Comparison of ENCODE assay signal across 10 cellular contexts in the genomic region with DNA sequence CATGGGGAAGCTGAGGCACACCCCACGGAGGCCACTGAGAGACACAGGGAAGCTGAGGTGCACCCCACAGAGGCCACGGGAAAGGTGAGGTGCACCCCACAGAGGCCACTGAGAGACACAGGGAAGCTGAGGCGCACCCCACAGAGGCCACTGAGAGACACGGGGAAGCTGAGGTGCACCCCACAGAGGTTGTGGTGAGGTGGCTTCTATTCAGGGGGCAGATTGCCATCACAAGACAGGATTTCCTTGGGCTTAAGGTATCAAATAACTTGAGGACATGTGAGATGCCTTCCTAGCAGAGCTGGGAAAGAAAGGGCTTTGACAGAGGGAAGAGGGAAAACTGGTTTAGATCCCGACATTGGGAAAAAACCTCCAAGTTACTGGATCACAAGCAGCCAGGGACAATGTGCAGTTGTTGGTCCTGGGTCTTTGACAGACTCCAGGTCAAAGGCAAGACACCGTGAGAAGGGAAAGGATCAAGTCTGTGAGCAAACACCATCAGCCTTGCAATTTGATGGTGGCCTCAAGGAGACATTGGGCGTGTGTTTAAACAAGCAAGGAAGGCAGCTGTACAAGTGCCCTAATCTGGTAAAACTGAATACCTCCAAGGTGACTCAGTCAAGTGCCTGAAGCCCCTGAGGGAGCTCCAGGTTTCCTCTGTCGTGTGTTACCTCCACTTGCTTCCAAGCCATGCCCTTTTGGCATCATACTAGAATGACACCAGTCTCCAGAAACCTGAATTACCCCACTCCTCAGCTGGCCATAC.
DNase-seq lines count a peak whose midpoint lies in the region; ATAC-seq and TF ChIP-seq lines count a peak whose summit lies in the region.
"Had no signal": no experiment of that assay in that cellular context is flagged by ENCODE, and none has a peak within 500 bp of the region (broad histone marks: within the 10 kb centered on the region; RNA-seq: fewer than 3 reads in every experiment).

No MANE protein-coding gene starts in this region.

- H3K27ac ChIP-seq in left lung (peak overlapping the region; percentile 64 to 79), upper lobe of right lung (peak overlapping the region; percentile 47)
- H3K27ac ChIP-seq: cardiac muscle cell had no signal

- no peak overlapping the region for H3K4me3 ChIP-seq in left lung
- H3K4me3 ChIP-seq in upper lobe of right lung: no peak overlapping the region
- H3K4me3 ChIP-seq: cardiac muscle cell had no signal

- H3K4me1 ChIP-seq in left lung: peaks cover 17 to 30% of the 10 kb centered on the region in 2 donors
- H3K4me1 ChIP-seq in upper lobe of right lung: peaks cover 19% of the 10 kb centered on the region

- intact Hi-C loops in left lung (cut with DNase I): no loop called here
- intact Hi-C loops in upper lobe of right lung (cut with DNase I): no loop called here

- H3K27me3 ChIP-seq in left lung: no peaks in the 10 kb centered on the region
- H3K27me3 ChIP-seq in upper lobe of right lung: no peaks in the 10 kb centered on the region
- H3K27me3 ChIP-seq: cardiac muscle cell, neutrophil had no signal

- H3K9me3 ChIP-seq in left lung: no peaks in the 10 kb centered on the region
- H3K9me3 ChIP-seq in upper lobe of right lung: no peaks in the 10 kb centered on the region
- H3K9me3 ChIP-seq: neutrophil had no signal

- peak; percentile 29 for DNase-seq in HuH-7.5 (ENCODE audit: low spot score)
- peak; percentile 41 for DNase-seq in astrocyte of the hippocampus (ENCODE audit: low read depth, low spot score)
- peak in 1 of 2 donors; percentile 45 for DNase-seq in left lung
- DNase-seq in upper lobe of right lung: no peak
- DNase-seq in erythroblast (lab: John Stamatoyannopoulos, UW): no peak
- no peak for DNase-seq in midbrain (lab: John Stamatoyannopoulos, UW)
- DNase-seq: H7 had no signal

- no peak for TF ChIP-seq POLR2A in erythroblast (IDR thresholded peaks at IDR 0.05; ENCODE audit: low read length)

- H3K36me3 ChIP-seq in left lung: peaks cover 0 to 11% of the 10 kb centered on the region in 2 donors
- peaks cover 11% of the 10 kb centered on the region for H3K36me3 ChIP-seq in upper lobe of right lung
- H3K36me3 ChIP-seq: cardiac muscle cell, neutrophil had no signal

- ATAC-seq in left lung (peak; percentile 85), upper lobe of right lung (peak; percentile 82), HG03457 (IDR thresholded peaks at IDR 0.05; ENCODE audit: unreplicated experiment) (no peak)

- TF ChIP-seq CTCF in left lung (IDR thresholded peaks at IDR 0.05): no peak
- TF ChIP-seq CTCF in upper lobe of right lung (IDR thresholded peaks at IDR 0.05): no peak

Comparison
In these comparisons a context has a peak if more than half of its experiments do, and no peak if none do; other contexts are left out.
1. DNase-seq: peak in HuH-7.5 (single experiment) and astrocyte of the hippocampus (single experiment); none in upper lobe of right lung (single experiment), erythroblast (0 of 2) and midbrain (single experiment).